In genomic region chr7:96303105-96303685, GRCh38 we compare ENCODE assay signal across 1 cellular context.
TF ChIP-seq lines count a peak whose summit lies in the region.

No MANE protein-coding gene starts in this region.

TF ChIP-seq in GM12878, 131 proteins besides CTCF, POLR2A, EP300 and RAD21:
- no peak for TF ChIP-seq CBX3 (IDR thresholded peaks at IDR 0.05; ENCODE audit: borderline replicate concordance, low read depth)
- TF ChIP-seq SIX5 (IDR thresholded peaks at IDR 0.05; ENCODE audit: low read depth, low read length, severe bottlenecking), result peak; percentile 58
- peak; percentile 46; the same call in 1 of the 2 replicates for TF ChIP-seq HCFC1 (IDR thresholded peaks at IDR 0.05; ENCODE audit: low read length)
- TF ChIP-seq PAX8 (IDR thresholded peaks at IDR 0.05), result no peak
TF ChIP-seq in GM12878: peak in this region for 2.
